Comparison of ENCODE assay signal across 1 cellular context in the genomic region with DNA sequence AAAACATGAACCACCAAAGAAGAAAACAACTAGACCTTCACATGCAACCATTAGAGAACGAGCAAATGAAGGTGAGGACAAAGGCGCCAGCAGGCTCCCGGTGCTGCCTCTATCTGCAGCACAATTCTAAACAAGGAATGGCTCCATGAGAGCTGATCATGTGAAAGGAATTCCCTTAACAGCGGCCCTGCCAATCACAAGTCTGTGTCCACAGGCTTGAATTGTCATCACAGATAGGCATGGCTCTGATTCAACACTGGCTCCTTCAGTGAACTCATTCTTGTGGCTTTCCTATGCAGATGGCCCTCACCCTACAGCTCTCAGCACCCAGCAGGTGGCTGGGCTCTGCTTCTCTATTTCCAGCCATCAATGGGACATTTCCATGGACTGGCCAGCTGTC.
TF ChIP-seq lines count a peak whose summit lies in the region.

No MANE protein-coding gene starts in this region.

TF ChIP-seq in HCT116, 20 proteins besides CTCF, POLR2A, EP300 and RAD21 (continued from another document):
- TF ChIP-seq YY1 (IDR thresholded peaks at IDR 0.05; ENCODE audit: extremely low read depth, insufficient replicate concordance, low read depth, low read length) (no peak), JUND (IDR thresholded peaks at IDR 0.05) (no peak), EZH2phosphoT487 (IDR thresholded peaks at IDR 0.05; ENCODE audit: borderline replicate concordance) (no peak)
